ENCODE assay signal across 23 cellular contexts in the genomic region with DNA sequence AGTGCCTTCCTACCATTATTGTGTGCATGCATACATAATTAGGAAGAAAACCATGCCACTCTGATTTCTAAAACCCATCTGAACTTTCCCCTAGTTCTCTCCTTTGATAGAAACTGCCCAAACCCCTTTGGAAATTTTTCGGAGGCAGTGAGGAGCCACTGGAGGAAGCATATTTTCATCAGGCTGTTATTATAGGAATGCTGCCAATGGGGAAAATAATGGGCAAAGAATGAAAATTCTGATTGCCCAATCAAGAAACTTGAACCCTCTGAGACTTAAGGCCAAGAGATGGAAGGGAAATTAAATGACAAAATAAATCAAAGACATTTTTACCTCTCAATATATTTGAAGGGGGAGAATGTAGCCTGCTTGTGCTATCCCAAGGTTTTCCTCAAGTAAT.
DNase-seq lines count a peak whose midpoint lies in the region; ATAC-seq and TF ChIP-seq lines count a peak whose summit lies in the region.
"Had no signal": no experiment of that assay in that cellular context is flagged by ENCODE, and none has a peak within 500 bp of the region (broad histone marks: within the 10 kb centered on the region; RNA-seq: fewer than 3 reads in every experiment).

No MANE protein-coding gene starts in this region.

- H2BK15ac ChIP-seq in IMR-90 (ENCODE audit: low read depth, low read length) = no peak overlapping the region

- ATAC-seq in IMR-90 (ENCODE audit: low read depth) = no peak
- ATAC-seq in esophagus mucosa = no peak
- ATAC-seq: Panc1, pancreas had no signal

- DNase-seq in Ammon's horn (ENCODE audit: low spot score) = peak; percentile 13
- no peak for DNase-seq in IMR-90
- peak; percentile 88 for DNase-seq in fibroblast of peridontal ligament (ENCODE audit: extremely low read depth)
- peak; percentile 4 for DNase-seq in skeletal muscle cell (ENCODE audit: low read depth)
- no peak for DNase-seq in DMS79 treated with DMSO at 0.1 percent for 48 hours (lab: John Stamatoyannopoulos, UW)
- DNase-seq in cerebellar nuclear complex (lab: John Stamatoyannopoulos, UW) = no peak
- DNase-seq: activated CD4-positive, alpha-beta T cell treated with anti-CD3 and anti-CD28 coated beads, Interleukin-2, amount 10 ng/mL, durations not matched to agents 7 days and 5 days; activated naive CD4-positive, alpha-beta T cell treated with anti-CD3 and anti-CD28 coated beads for 36 hours; activated T-cell treated with anti-CD3 and anti-CD28 coated beads, Interleukin-2, amount 50 U/mL, for 48 hours; Calu3; colonic mucosa; esophagus squamous epithelium; head of caudate nucleus; kidney; NCI-H1105; NCI-H1930; NCI-H526; pancreas; retina; SJCRH30; stimulated activated CD4-positive, alpha-beta T cell treated with anti-CD3 and anti-CD28 coated beads, Interleukin-2, amount 100 ng/mL, for 48 hours had no signal

- no peak overlapping the region for H2BK5ac ChIP-seq in IMR-90 (ENCODE audit: low read depth, low read length, poor library complexity, severe bottlenecking)

- H2AK9ac ChIP-seq in IMR-90 (replicated peaks; ENCODE audit: low read depth, low read length, poor library complexity) = no peak overlapping the region

- H3K9me3 ChIP-seq in IMR-90 (ENCODE audit: control insufficient read depth, insufficient read depth, low read length) = no peaks in the 10 kb centered on the region
- H3K9me3 ChIP-seq: colonic mucosa, esophagus squamous epithelium, pancreas, SJCRH30 had no signal

- H3K56ac ChIP-seq in IMR-90 (ENCODE audit: extremely low read depth, insufficient read depth, low read length) = no peak overlapping the region

- H4K91ac ChIP-seq in IMR-90 (ENCODE audit: insufficient read depth, low read depth, low read length) = no peak overlapping the region

- no CpG with 5 or more reads among the region's 1 CpG for WGBS in IMR-90 (ENCODE audit: extremely low coverage in 2 of 2, insufficient read length in 1 of 2), 2 experiments

- no peak overlapping the region for H2AFZ ChIP-seq in IMR-90 (replicated peaks; ENCODE audit: low read length, poor library complexity)

- no peak overlapping the region for H2AK5ac ChIP-seq in IMR-90 (ENCODE audit: low read depth, low read length)

- dilution Hi-C loops in IMR-90 (cut with HindIII; ENCODE audit: low sequenced_read_pairs, unreplicated experiment) = no loop called here

- H3K14ac ChIP-seq in IMR-90 (replicated peaks; ENCODE audit: low read depth, low read length) = no peak overlapping the region

- no peak overlapping the region for H3K18ac ChIP-seq in IMR-90 (ENCODE audit: low read depth, low read length)

- TF ChIP-seq CTCF in IMR-90 (conservative IDR thresholded peaks at IDR 0.05; ENCODE audit: low read depth, low read length) = no peak

- BruUV-seq in IMR-90 (replicated peaks; lab: Mats Ljungman, UMichigan) = no TSS peak

- H3K4ac ChIP-seq in IMR-90 (ENCODE audit: low read depth, low read length) = no peak overlapping the region

- no peak overlapping the region for H3K4me2 ChIP-seq in IMR-90 (ENCODE audit: low read depth, low read length)

- no peaks in the 10 kb centered on the region for H3K36me3 ChIP-seq in IMR-90 (ENCODE audit: control insufficient read depth, insufficient read depth, low read length)
- H3K36me3 ChIP-seq: colonic mucosa, esophagus squamous epithelium, pancreas, SJCRH30 had no signal

- no peak overlapping the region for H4K8ac ChIP-seq in IMR-90 (ENCODE audit: low read depth in 2 of 2, low read length in 2 of 2)

- TF ChIP-seq RAD21 in IMR-90 (IDR thresholded peaks at IDR 0.05; ENCODE audit: low read length) = no peak

- TF ChIP-seq POLR2A in IMR-90 (IDR thresholded peaks at IDR 0.05; ENCODE audit: low read depth, low read length) = no peak

- no peak overlapping the region for H3K23ac ChIP-seq in IMR-90 (ENCODE audit: low read depth, low read length)

- no peak overlapping the region for H3K9ac ChIP-seq in IMR-90 (ENCODE audit: low read depth, low read length)

- in situ Hi-C loops in IMR-90 (cut with MboI; ENCODE audit: low sequenced_read_pairs) = no loop called here

- no peak overlapping the region for H3K27ac ChIP-seq in IMR-90 (ENCODE audit: insufficient read depth, low read length)
- H3K27ac ChIP-seq: colonic mucosa, esophagus squamous epithelium, pancreas, SJCRH30 had no signal

- H3K4me1 ChIP-seq in IMR-90 (ENCODE audit: control insufficient read depth, insufficient read depth, low read length) = no peaks in the 10 kb centered on the region
- H3K4me1 ChIP-seq: colonic mucosa, esophagus squamous epithelium, pancreas, SJCRH30 had no signal

- intact Hi-C loops in IMR-90 (cut with micrococcal nuclease) = no loop called here

- no peak overlapping the region for H4K5ac ChIP-seq in IMR-90 (ENCODE audit: low read depth, low read length)

- CTCF ChIA-PET in IMR-90 (lab: Yijun Ruan, JAX) = interaction anchor here (0.6 kb wide), 1 partner anchor 48 kb away, joined by 3 read pairs; no protein-coding TSS in a partner anchor

- H2BK120ac ChIP-seq in IMR-90 (ENCODE audit: low read depth, low read length) = no peak overlapping the region

- H3K79me1 ChIP-seq in IMR-90 (ENCODE audit: low read depth in 1 of 2, low read length in 2 of 2) = no peaks in the 10 kb centered on the region

- H3K9me1 ChIP-seq in IMR-90 (ENCODE audit: insufficient read depth, low read length) = no peaks in the 10 kb centered on the region

- H2BK20ac ChIP-seq in IMR-90 (ENCODE audit: low read depth, low read length) = no peak overlapping the region

- no peaks in the 10 kb centered on the region for H3K27me3 ChIP-seq in IMR-90 (ENCODE audit: control insufficient read depth, insufficient read depth, low read length)
- H3K27me3 ChIP-seq: colonic mucosa, esophagus squamous epithelium, pancreas, SJCRH30 had no signal

- H3K4me3 ChIP-seq in IMR-90 (ENCODE audit: insufficient read depth, low read depth, low read length) (no peak overlapping the region), skeletal muscle cell (ENCODE audit: low read depth, low read length) (no peak overlapping the region)
- H3K4me3 ChIP-seq: colonic mucosa, esophagus squamous epithelium, pancreas, SJCRH30 had no signal

- POLR2A ChIA-PET in IMR-90 (lab: Charles Lee; ENCODE audit: unreplicated experiment) = no interaction called here

- no peaks in the 10 kb centered on the region for H4K20me1 ChIP-seq in IMR-90 (ENCODE audit: insufficient read depth, low read length)

TF ChIP-seq in IMR-90, 13 proteins besides CTCF, POLR2A, EP300 and RAD21:
- no peak for TF ChIP-seq CHD1 (IDR thresholded peaks at IDR 0.05; ENCODE audit: low read depth, low read length)
- TF ChIP-seq, protein P1, sequence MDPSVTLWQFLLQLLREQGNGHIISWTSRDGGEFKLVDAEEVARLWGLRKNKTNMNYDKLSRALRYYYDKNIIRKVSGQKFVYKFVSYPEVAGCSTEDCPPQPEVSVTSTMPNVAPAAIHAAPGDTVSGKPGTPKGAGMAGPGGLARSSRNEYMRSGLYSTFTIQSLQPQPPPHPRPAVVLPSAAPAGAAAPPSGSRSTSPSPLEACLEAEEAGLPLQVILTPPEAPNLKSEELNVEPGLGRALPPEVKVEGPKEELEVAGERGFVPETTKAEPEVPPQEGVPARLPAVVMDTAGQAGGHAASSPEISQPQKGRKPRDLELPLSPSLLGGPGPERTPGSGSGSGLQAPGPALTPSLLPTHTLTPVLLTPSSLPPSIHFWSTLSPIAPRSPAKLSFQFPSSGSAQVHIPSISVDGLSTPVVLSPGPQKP (IDR thresholded peaks at IDR 0.05; ENCODE audit: borderline replicate concordance, low read depth, low read length) = no peak
- no peak for TF ChIP-seq RCOR1 (IDR thresholded peaks at IDR 0.05; ENCODE audit: insufficient replicate concordance, low read length)
- TF ChIP-seq BHLHE40 (IDR thresholded peaks at IDR 0.05; ENCODE audit: low read depth, low read length) = no peak
- 0 out of 2 replicates have a peak, but pooled peaks have one; percentile 14 for TF ChIP-seq CEBPB (IDR thresholded peaks at IDR 0.05; ENCODE audit: low read depth, low read length)
- TF ChIP-seq SMC3 (IDR thresholded peaks at IDR 0.05; ENCODE audit: low read depth, low read length) = no peak
- no peak for TF ChIP-seq FOS (IDR thresholded peaks at IDR 0.05; ENCODE audit: low read depth, low read length)
- no peak for TF ChIP-seq MAFK (IDR thresholded peaks at IDR 0.05; ENCODE audit: low read depth, low read length)

Comparison
In these comparisons a context has a peak if more than half of its experiments do, and no peak if none do; other contexts are left out.
1. DNase-seq: peak in Ammon's horn (single experiment), fibroblast of peridontal ligament (single experiment) and skeletal muscle cell (single experiment); none in IMR-90 (single experiment), DMS79 treated with DMSO at 0.1 percent for 48 hours (single experiment) and cerebellar nuclear complex (0 of 2).